Comparison of ENCODE assay signal across 8 cellular contexts in genomic region chr6:69796627-69797390, GRCh38. TPM values are rescaled to one million over a fixed set of nuclear protein-coding genes. Genes with fewer than 3 reads are reported as not detected.
DNase-seq lines count a peak whose midpoint lies in the region; ATAC-seq lines count a peak whose summit lies in the region.

LMBRD1 (minus strand) TSS chr6:69797010; CDS start chr6:69796881, 129 bp downstream.

- H3K36me3 ChIP-seq in HUES48 (ENCODE audit: control insufficient read depth, insufficient read depth, low read length) (no peaks in the 10 kb centered on the region), NT2/D1 (ENCODE audit: insufficient read depth, insufficient read length, low read length) (no peaks in the 10 kb centered on the region), endocrine pancreas (ENCODE audit: control insufficient read depth, insufficient read depth, low read length) (no peaks in the 10 kb centered on the region), mesendoderm (ENCODE audit: control insufficient read depth, insufficient read depth, low read length) (no peaks in the 10 kb centered on the region)

- peak within 1 kb of the TSS; percentile 89 for H3K56ac ChIP-seq in mesendoderm (ENCODE audit: low read length)

- peaks cover 20% of the 10 kb centered on the region for H3K4me1 ChIP-seq in HUES48 (ENCODE audit: control insufficient read depth, insufficient read depth, low read length)
- H3K4me1 ChIP-seq in NT2/D1 (ENCODE audit: insufficient read depth, insufficient read length): no peaks in the 10 kb centered on the region
- H3K4me1 ChIP-seq in endocrine pancreas (ENCODE audit: control insufficient read depth, insufficient read depth, low read length): peaks cover 14% of the 10 kb centered on the region
- H3K4me1 ChIP-seq in mesendoderm (ENCODE audit: control insufficient read depth, low read depth, low read length): no peaks in the 10 kb centered on the region

- H3K18ac ChIP-seq in mesendoderm (ENCODE audit: low read length): peak within 1 kb of the TSS; percentile 96

- H3K27ac ChIP-seq in HUES48 (ENCODE audit: low read depth, low read length) (peak within 1 kb of the TSS; percentile 97), mesendoderm (ENCODE audit: low read depth, low read length) (peak within 1 kb of the TSS; percentile 88)

- H2BK15ac ChIP-seq in mesendoderm (replicated peaks; ENCODE audit: low read depth): peak within 1 kb of the TSS; percentile 38

- peak within 1 kb of the TSS; percentile 91 for H3K9ac ChIP-seq in HUES48 (ENCODE audit: low read depth, low read length)
- peak within 1 kb of the TSS; percentile 56 for H3K9ac ChIP-seq in NT2/D1 (ENCODE audit: insufficient read length, low read depth)
- H3K9ac ChIP-seq in endocrine pancreas (ENCODE audit: control insufficient read depth, insufficient read depth, low read length): peak within 1 kb of the TSS; percentile 94
- peak within 1 kb of the TSS; percentile 75 for H3K9ac ChIP-seq in mesendoderm (ENCODE audit: low read length)

- H3K27me3 ChIP-seq in HUES48 (ENCODE audit: control insufficient read depth, insufficient read depth, low read length) (no peaks in the 10 kb centered on the region), NT2/D1 (ENCODE audit: insufficient read depth, insufficient read length) (no peaks in the 10 kb centered on the region), endocrine pancreas (ENCODE audit: control insufficient read depth, insufficient read depth, low read length) (no peaks in the 10 kb centered on the region), mesendoderm (ENCODE audit: insufficient read depth, low read length, poor library complexity) (no peaks in the 10 kb centered on the region)

- peak within 1 kb of the TSS; percentile 78 for H3K4ac ChIP-seq in mesendoderm (ENCODE audit: low read depth, low read length)

- WGBS in mesendoderm (ENCODE audit: extremely low coverage, insufficient coverage, low lambda C conversion rate): no CpG with 5 or more reads among the region's 40 CpGs

- peak; percentile 97 for DNase-seq in D341Med (ENCODE audit: low spot score)
- peak; percentile 92 for DNase-seq in NT2/D1 (ENCODE audit: low read depth, low spot score)
- peak; percentile 93 for DNase-seq in activated CD8-positive, alpha-beta memory T cell treated with anti-CD3 and anti-CD28 coated beads, Interleukin-2, amount 50 U/mL, for 1 hour (ENCODE audit: extremely low read depth)
- peak; percentile 98 for DNase-seq in mesendoderm
- DNase-seq in stimulated activated CD8-positive, alpha-beta memory T cell treated with anti-CD3 and anti-CD28 coated beads, Interleukin-15, amount 100 ng/mL, for 1 hour (ENCODE audit: low read depth): peak; percentile 99

- H3K4me3 ChIP-seq in HUES48 (ENCODE audit: low read depth, low read length): peak within 1 kb of the TSS; percentile 98
- peak within 1 kb of the TSS; percentile 71 for H3K4me3 ChIP-seq in NT2/D1 (ENCODE audit: insufficient read length, low read depth)
- peak within 1 kb of the TSS; percentile 98 for H3K4me3 ChIP-seq in endocrine pancreas (ENCODE audit: control insufficient read depth, insufficient read depth, low read length)
- H3K4me3 ChIP-seq in mesendoderm (ENCODE audit: low read length): peak within 1 kb of the TSS; percentile 62

- peak within 1 kb of the TSS; percentile 81 for H3K4me2 ChIP-seq in mesendoderm (ENCODE audit: low read length)

- peak; percentile 88 for ATAC-seq in GM21390 (IDR thresholded peaks at IDR 0.05; ENCODE audit: unreplicated experiment)

- no peak within 1 kb of the TSS for H2BK5ac ChIP-seq in mesendoderm (ENCODE audit: low read length)

- H3K23ac ChIP-seq in mesendoderm (ENCODE audit: low read length): no peak within 1 kb of the TSS

- H2AK5ac ChIP-seq in mesendoderm (ENCODE audit: low read length): no peak within 1 kb of the TSS

- H3K79me1 ChIP-seq in mesendoderm (ENCODE audit: low read length): no peaks in the 10 kb centered on the region

- no peak within 1 kb of the TSS for H4K8ac ChIP-seq in mesendoderm (ENCODE audit: low read depth, low read length)

- no peak within 1 kb of the TSS for H2BK120ac ChIP-seq in mesendoderm (ENCODE audit: low read depth, low read length)

- H3K9me3 ChIP-seq in HUES48 (ENCODE audit: control insufficient read depth, insufficient read depth, low read length) (no peaks in the 10 kb centered on the region), NT2/D1 (ENCODE audit: insufficient read depth, low read length) (no peaks in the 10 kb centered on the region), endocrine pancreas (ENCODE audit: control insufficient read depth, low read length) (no peaks in the 10 kb centered on the region)

- peak within 1 kb of the TSS; percentile 96 for H4K5ac ChIP-seq in mesendoderm (ENCODE audit: low read length)

- H3K79me2 ChIP-seq in mesendoderm (ENCODE audit: control insufficient read depth, insufficient read depth, low read length): peaks cover 14% of the 10 kb centered on the region

RNA-seq across cellular contexts. Expression of gene LMBRD1, which starts in this region (rescaled TPM):
- 18.1 TPM for polyA plus RNA-seq in mesendoderm (2013, experiment 1 of 2)
- polyA plus RNA-seq in mesendoderm (2013, experiment 2 of 2): 17.5 TPM

Comparison
In these comparisons a context has a peak if more than half of its experiments do, and no peak if none do; other contexts are left out.
1. Peak in every context shown above with its lines: DNase-seq, ATAC-seq, H3K4me3 ChIP-seq and H3K27ac ChIP-seq.